In the genomic region with DNA sequence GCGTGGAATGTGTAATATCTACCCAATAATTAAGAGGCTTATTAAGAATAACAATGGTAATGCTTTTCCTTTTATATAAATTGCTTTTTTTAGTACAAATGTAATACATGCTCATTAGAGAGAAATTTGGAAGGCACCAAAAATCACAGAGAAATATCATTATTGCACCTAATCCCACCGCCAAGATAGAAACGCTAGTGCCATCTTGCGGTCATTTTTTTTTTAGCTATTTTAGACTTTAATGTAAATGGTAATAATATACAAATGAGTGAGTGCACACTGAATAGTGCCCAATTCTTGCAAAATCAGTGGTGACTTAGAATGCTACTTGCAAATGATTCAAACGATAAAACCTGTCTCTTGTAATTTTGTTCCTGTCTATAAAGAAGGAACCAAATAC, we compare ENCODE assay signal across 17 cellular contexts.
DNase-seq lines count a peak whose midpoint lies in the region; ATAC-seq and TF ChIP-seq lines count a peak whose summit lies in the region.
"Had no signal": no experiment of that assay in that cellular context is flagged by ENCODE, and none has a peak within 500 bp of the region (broad histone marks: within the 10 kb centered on the region; RNA-seq: fewer than 3 reads in every experiment).

No MANE protein-coding gene starts in this region.

- H3K9me2 ChIP-seq in PC-3 (replicated peaks; ENCODE audit: low read length), result no peaks in the 10 kb centered on the region

- no peaks in the 10 kb centered on the region for H3K36me3 ChIP-seq in A673 (ENCODE audit: insufficient read depth, low read length, poor library complexity, severe bottlenecking)
- no peaks in the 10 kb centered on the region for H3K36me3 ChIP-seq in PC-3 (ENCODE audit: low read depth, low read length)
- H3K36me3 ChIP-seq: pancreas had no signal

- no peak overlapping the region for H3K9ac ChIP-seq in PC-3 (ENCODE audit: low read length)

- in situ Hi-C loops in G401 (cut with HindIII; ENCODE audit: low sequenced_read_pairs), result no loop called here
- in situ Hi-C loops in GM13976 (cut with MboI; ENCODE audit: low sequenced_read_pairs, unreplicated experiment), result no loop called here

- H4K20me1 ChIP-seq in PC-3 (ENCODE audit: low read length), result no peaks in the 10 kb centered on the region

- TF ChIP-seq CTCF in A673 (conservative IDR thresholded peaks at IDR 0.05; ENCODE audit: low read depth, low read length) (peak; percentile 59), PC-3 (conservative IDR thresholded peaks at IDR 0.05; ENCODE audit: low read depth, low read length) (peak; percentile 79), fibroblast of pulmonary artery (IDR thresholded peaks at IDR 0.05; ENCODE audit: low read length, missing control alignments) (peak; percentile 5), GM13976 (IDR thresholded peaks at IDR 0.05; ENCODE audit: borderline replicate concordance, control extremely low read depth, extremely low read depth, insufficient read depth, missing control alignments) (no peak)

- no TSS peak for BruUV-seq in A673 (replicated peaks; lab: Mats Ljungman, UMichigan)
- no TSS peak for BruUV-seq in PC-3 (replicated peaks; lab: Mats Ljungman, UMichigan)

- POLR2A ChIA-PET in A673 (lab: Charles Lee; ENCODE audit: low non-redundant PET), result no interaction called here
- POLR2A ChIA-PET in PC-3 (lab: Charles Lee; ENCODE audit: unreplicated experiment), result no interaction called here

- H3K79me2 ChIP-seq in PC-3 (ENCODE audit: low read length), result no peaks in the 10 kb centered on the region

- no peak overlapping the region for H3K4me2 ChIP-seq in PC-3 (ENCODE audit: low read length)

- no peaks in the 10 kb centered on the region for H3F3A ChIP-seq in PC-3 (ENCODE audit: low read length, unreplicated experiment)

- H3K27ac ChIP-seq in A673 (ENCODE audit: low read depth, low read length, poor library complexity, severe bottlenecking) (no peak overlapping the region), PC-3 (ENCODE audit: low read length) (no peak overlapping the region)
- H3K27ac ChIP-seq: pancreas had no signal

- ATAC-seq in PC-3, result no peak
- ATAC-seq: activated naive CD4-positive, alpha-beta T cell treated with anti-CD3 and anti-CD28 coated beads, Interleukin-2, amount 50 U/mL, for 72 hours; pancreas; T-cell had no signal

- peak; percentile 30 for DNase-seq in A673 (ENCODE audit: low spot score)
- peak; percentile 17 for DNase-seq in G401 (ENCODE audit: low spot score)
- DNase-seq in PC-3, result peak; percentile 66
- no peak for DNase-seq in fibroblast of pulmonary artery (ENCODE audit: low read depth)
- no peak for DNase-seq in SK-N-DZ (ENCODE audit: low spot score)
- DNase-seq in stimulated activated CD4-positive, alpha-beta T cell treated with anti-CD3 and anti-CD28 coated beads, Interleukin-2, amount 100 ng/mL, for 24 hours, result no peak
- no peak for DNase-seq in NCI-H1436 (lab: John Stamatoyannopoulos, UW)
- DNase-seq in GM13976 (ENCODE audit: low spot score), result no peak
- DNase-seq: activated CD4-positive, CD25-positive, alpha-beta regulatory T cell treated with anti-CD3 and anti-CD28 coated beads, Interleukin-2, amount 50 U/mL, for 72 hours; activated CD8-positive, alpha-beta memory T cell treated with anti-CD3 and anti-CD28 coated beads, Interleukin-2, amount 50 U/mL, for 4 hours; caudate nucleus; DMS79 treated with DMSO at 0.1 percent for 48 hours; NCI-H1092; NCI-H345; pancreas; T-cell had no signal

- H3K27me3 ChIP-seq in A673 (replicated peaks; ENCODE audit: insufficient read depth, low read depth, low read length, poor library complexity) (peaks cover 6% of the 10 kb centered on the region), PC-3 (ENCODE audit: low read length) (peaks cover 57% of the 10 kb centered on the region)

- H3K4me3 ChIP-seq in A673 (ENCODE audit: low read depth, low read length, poor library complexity, severe bottlenecking) (no peak overlapping the region), PC-3 (ENCODE audit: low read length) (no peak overlapping the region), fibroblast of pulmonary artery (replicated peaks; ENCODE audit: low read depth, low read length) (no peak overlapping the region)
- H3K4me3 ChIP-seq: pancreas had no signal

- H3K4me1 ChIP-seq in A673 (ENCODE audit: insufficient read depth, low read length, poor library complexity, severe bottlenecking) (peaks cover 10% of the 10 kb centered on the region), PC-3 (ENCODE audit: insufficient read depth, low read length) (0 out of 2 replicates have a peak, but pooled peaks cover 5% of the 10 kb centered on the region)
- H3K4me1 ChIP-seq: pancreas had no signal

- H2AFZ ChIP-seq in PC-3 (ENCODE audit: low read length), result no peak overlapping the region

- H3K9me3 ChIP-seq in A673 (ENCODE audit: low read depth, low read length, poor library complexity, severe bottlenecking) (no peaks in the 10 kb centered on the region), PC-3 (ENCODE audit: low read length) (no peaks in the 10 kb centered on the region)
- H3K9me3 ChIP-seq: pancreas had no signal

- intact Hi-C loops in A673 (cut with micrococcal nuclease; ENCODE audit: unreplicated experiment) (no loop called here), PC-3 (cut with micrococcal nuclease) (loop anchor here (5.0 kb wide), 1 partner anchor 203 kb away; no protein-coding TSS in a partner anchor)

- CTCF ChIA-PET in A673 (lab: Charles Lee) (no interaction called here), PC-3 (lab: Charles Lee) (interaction anchor here (0.7 kb wide), 1 partner anchor 909 kb away, joined by 3 read pairs; no protein-coding TSS in a partner anchor)

Comparison
In these comparisons a context has a peak if more than half of its experiments do, and no peak if none do; other contexts are left out.
1. DNase-seq: peak in A673 (single experiment), G401 (single experiment) and PC-3 (single experiment); none in fibroblast of pulmonary artery (single experiment), SK-N-DZ (single experiment), stimulated activated CD4-positive, alpha-beta T cell treated with anti-CD3 and anti-CD28 coated beads, Interleukin-2, amount 100 ng/mL, for 24 hours (0 of 2), NCI-H1436 (single experiment) and GM13976 (single experiment).